Comparison of ENCODE assay signal across 11 cellular contexts in genomic region chr5:170631471-170632195, GRCh38.
DNase-seq lines count a peak whose midpoint lies in the region; FAIRE-seq and TF ChIP-seq lines count a peak whose summit lies in the region.
"Had no signal": no experiment of that assay in that cellular context is flagged by ENCODE, and none has a peak within 500 bp of the region (broad histone marks: within the 10 kb centered on the region; RNA-seq: fewer than 3 reads in every experiment).

No MANE protein-coding gene starts in this region.

- no peak overlapping the region for H3K27ac ChIP-seq in AG04450 (ENCODE audit: low read depth, low read length)
- no peak overlapping the region for H3K27ac ChIP-seq in small intestine (ENCODE audit: low read depth in 1 of 2, low read length in 1 of 2)
- H3K27ac ChIP-seq: PC-9 had no signal

- DNase-seq in AG04450 (ENCODE audit: low read depth, low spot score) = no peak
- no peak for DNase-seq in NB4 (ENCODE audit: low read depth)
- no peak for DNase-seq in epithelial cell of proximal tubule (ENCODE audit: low read depth)
- peak; percentile 25 for DNase-seq in myocyte (ENCODE audit: low read depth)
- no peak for DNase-seq in NCI-H1105 treated with DMSO at 0.1 percent for 48 hours (lab: John Stamatoyannopoulos, UW)
- DNase-seq in small intestine = no peak
- no peak for DNase-seq in D341Med (ENCODE audit: low spot score)
- no peak for DNase-seq in activated gamma-delta T cell treated with Interleukin-2 at 50 U/mL for 16 hours
- DNase-seq: natural killer cell had no signal

- TF ChIP-seq CTCF in AG04450 (IDR thresholded peaks at IDR 0.05; ENCODE audit: low read depth, low read length) (peak; percentile 35; the same call in 1 of the 2 replicates), NB4 (IDR thresholded peaks at IDR 0.05; ENCODE audit: low read depth, low read length) (peak; percentile 19), epithelial cell of proximal tubule (conservative IDR thresholded peaks at IDR 0.05; ENCODE audit: low read depth, low read length) (peak; percentile 25)

- H3K36me3 ChIP-seq in small intestine (ENCODE audit: control insufficient read depth in 2 of 2, insufficient read depth in 2 of 2, low read length in 2 of 2) = no peaks in the 10 kb centered on the region

- H3K4me3 ChIP-seq in AG04450 (ENCODE audit: low read depth, low read length) = no peak overlapping the region
- no peak overlapping the region for H3K4me3 ChIP-seq in NB4 (ENCODE audit: low read depth, low read length)
- H3K4me3 ChIP-seq in epithelial cell of proximal tubule (ENCODE audit: low read depth, low read length) = no peak overlapping the region
- no peak overlapping the region for H3K4me3 ChIP-seq in small intestine (ENCODE audit: low read depth in 1 of 2, low read length in 2 of 2)
- H3K4me3 ChIP-seq: PC-9 had no signal

- POLR2A ChIA-PET in AG04450 (lab: Yijun Ruan, JAX) = no interaction called here

- no peak for FAIRE-seq in small intestine (lab: Jason Lieb, UNC)
- FAIRE-seq: endothelial cell of umbilical vein had no signal

- no peak for TF ChIP-seq POLR2A in NB4 (IDR thresholded peaks at IDR 0.05; ENCODE audit: extremely low read depth, insufficient read length)

- no peaks in the 10 kb centered on the region for H3K27me3 ChIP-seq in AG04450 (ENCODE audit: control insufficient read depth, insufficient read depth, low read length)
- H3K27me3 ChIP-seq in small intestine (ENCODE audit: control insufficient read depth in 2 of 2, insufficient read depth in 2 of 2, low read length in 2 of 2) = no peaks in the 10 kb centered on the region

- H3K4me1 ChIP-seq in small intestine (ENCODE audit: control insufficient read depth in 2 of 2, insufficient read depth in 1 of 2, low read depth in 1 of 2, low read length in 1 of 2) = no peaks in the 10 kb centered on the region

- WGBS in small intestine, 3 donors = 30 to 53% (median 45%) methylated on average over 15 of the region's 15 CpGs

- H3K9me3 ChIP-seq in AG04450 (ENCODE audit: control insufficient read depth, insufficient read depth, low read length) = no peaks in the 10 kb centered on the region
- no peaks in the 10 kb centered on the region for H3K9me3 ChIP-seq in small intestine (ENCODE audit: control insufficient read depth, low read depth)

- CTCF ChIA-PET in AG04450 (lab: Charles Lee) = interaction anchor here (0.8 to 5.8 kb wide), 13 partner anchors 8 to 400 kb away, joined by 3 to 120 read pairs (median 8); no protein-coding TSS in a partner anchor
